In genomic region chr11:112225753-112226061, GRCh38 we compare ENCODE assay signal across 8 cellular contexts. TPM values are rescaled to one million over a fixed set of nuclear protein-coding genes. Genes with fewer than 3 reads are reported as not detected.
DNase-seq lines count a peak whose midpoint lies in the region; ATAC-seq lines count a peak whose summit lies in the region.

No MANE protein-coding gene starts in this region.

- no peak overlapping the region for H2BK15ac ChIP-seq in mesendoderm (replicated peaks; ENCODE audit: low read depth)

- H3K9ac ChIP-seq in mesendoderm (ENCODE audit: low read length): peak overlapping the region; percentile 99

- H3K36me3 Mint-ChIP-seq in activated naive CD4-positive, alpha-beta T cell treated with anti-CD3 and anti-CD28 coated beads, Interleukin-2, amount 10 ng/mL, durations not matched to agents 7 days and 5 days: peaks cover 25% of the 10 kb centered on the region
- peaks cover 33% of the 10 kb centered on the region for H3K36me3 Mint-ChIP-seq in central memory CD8-positive, alpha-beta T cell (ENCODE audit: insufficient read depth)

- no peak overlapping the region for H2AK5ac ChIP-seq in mesendoderm (ENCODE audit: low read length)

- H3K27ac ChIP-seq in mesendoderm (ENCODE audit: low read depth, low read length) (peak overlapping the region; percentile 2), aorta (ENCODE audit: low read depth in 1 of 2, low read length in 2 of 2) (peak overlapping the region; percentile 51 to 97)

- peaks cover 10% of the 10 kb centered on the region for H3K79me2 ChIP-seq in mesendoderm (ENCODE audit: control insufficient read depth, insufficient read depth, low read length)

- no CpG with 5 or more reads among the region's 8 CpGs for WGBS in mesendoderm (ENCODE audit: extremely low coverage, insufficient coverage, low lambda C conversion rate)
- WGBS in aorta, 2 donors: 37 to 38% methylated on average over 8 of the region's 8 CpGs

- ATAC-seq in central memory CD8-positive, alpha-beta T cell (replicated peaks; ENCODE audit: extremely low read depth, poor library complexity, severe bottlenecking): no peak
- no peak for ATAC-seq in aorta (ENCODE audit: low FRiP score)
- ATAC-seq in HG03196 (IDR thresholded peaks at IDR 0.05; ENCODE audit: unreplicated experiment): no peak

- peaks cover 4% of the 10 kb centered on the region for H3K36me3 ChIP-seq in mesendoderm (ENCODE audit: control insufficient read depth, insufficient read depth, low read length)
- no peaks in the 10 kb centered on the region for H3K36me3 ChIP-seq in aorta (ENCODE audit: control insufficient read depth in 1 of 2, insufficient read depth in 2 of 2, low read length in 1 of 2)

- no peaks in the 10 kb centered on the region for H3K27me3 ChIP-seq in mesendoderm (ENCODE audit: insufficient read depth, low read length, poor library complexity)
- no peaks in the 10 kb centered on the region for H3K27me3 ChIP-seq in aorta (ENCODE audit: control insufficient read depth in 1 of 2, insufficient read depth in 2 of 2, low read length in 1 of 2)

- H4K5ac ChIP-seq in mesendoderm (ENCODE audit: low read length): peak overlapping the region; percentile 33

- no peaks in the 10 kb centered on the region for H3K9me3 ChIP-seq in aorta (ENCODE audit: control insufficient read depth, low read length)

- CTCF ChIA-PET in activated naive CD4-positive, alpha-beta T cell treated with anti-CD3 and anti-CD28 coated beads, Interleukin-2, amount 10 ng/mL, durations not matched to agents 7 days and 5 days (lab: Charles Lee): interaction anchor here (1.3 to 17.0 kb wide), 3 partner anchors 48 to 78 kb away, joined by 3 to 302 read pairs (median 3); no protein-coding TSS in a partner anchor

- peak overlapping the region; percentile 5 for H4K8ac ChIP-seq in mesendoderm (ENCODE audit: low read depth, low read length)

- peaks cover 14% of the 10 kb centered on the region for H3K79me1 ChIP-seq in mesendoderm (ENCODE audit: low read length)

- H3K23ac ChIP-seq in mesendoderm (ENCODE audit: low read length): no peak overlapping the region

- no peak overlapping the region for H2BK120ac ChIP-seq in mesendoderm (ENCODE audit: low read depth, low read length)

- intact Hi-C loops in aorta (cut with DNase I): loop anchor here (10.0 kb wide), 2 partner anchors 299 to 329 kb away; no protein-coding TSS in a partner anchor

- peaks cover 10% of the 10 kb centered on the region for H3K27me3 Mint-ChIP-seq in activated naive CD4-positive, alpha-beta T cell treated with anti-CD3 and anti-CD28 coated beads, Interleukin-2, amount 10 ng/mL, durations not matched to agents 7 days and 5 days
- H3K27me3 Mint-ChIP-seq in central memory CD8-positive, alpha-beta T cell: no peaks in the 10 kb centered on the region

- H3K4me1 Mint-ChIP-seq in activated naive CD4-positive, alpha-beta T cell treated with anti-CD3 and anti-CD28 coated beads, Interleukin-2, amount 10 ng/mL, durations not matched to agents 7 days and 5 days: peaks cover 31% of the 10 kb centered on the region
- H3K4me1 Mint-ChIP-seq in central memory CD8-positive, alpha-beta T cell: peaks cover 19% of the 10 kb centered on the region

- peak overlapping the region; percentile 99 for H3K4me2 ChIP-seq in mesendoderm (ENCODE audit: low read length)

- H3K4me3 ChIP-seq in mesendoderm (ENCODE audit: low read length) (peak overlapping the region; percentile 77), aorta (ENCODE audit: low read length in 2 of 2) (peak overlapping the region; percentile 64 to 75)

- H3K4ac ChIP-seq in mesendoderm (ENCODE audit: low read depth, low read length): peak overlapping the region; percentile 44

- no peak overlapping the region for H2BK5ac ChIP-seq in mesendoderm (ENCODE audit: low read length)

- no peaks in the 10 kb centered on the region for H3K9me3 Mint-ChIP-seq in activated naive CD4-positive, alpha-beta T cell treated with anti-CD3 and anti-CD28 coated beads, Interleukin-2, amount 10 ng/mL, durations not matched to agents 7 days and 5 days
- no peaks in the 10 kb centered on the region for H3K9me3 Mint-ChIP-seq in central memory CD8-positive, alpha-beta T cell

- peak overlapping the region; percentile 100 for H3K56ac ChIP-seq in mesendoderm (ENCODE audit: low read length)

- peak overlapping the region; percentile 80 for H3K4me3 Mint-ChIP-seq in activated naive CD4-positive, alpha-beta T cell treated with anti-CD3 and anti-CD28 coated beads, Interleukin-2, amount 10 ng/mL, durations not matched to agents 7 days and 5 days
- H3K4me3 Mint-ChIP-seq in central memory CD8-positive, alpha-beta T cell: peak overlapping the region; percentile 93

- peak overlapping the region; percentile 97 for H3K27ac Mint-ChIP-seq in activated naive CD4-positive, alpha-beta T cell treated with anti-CD3 and anti-CD28 coated beads, Interleukin-2, amount 10 ng/mL, durations not matched to agents 7 days and 5 days
- H3K27ac Mint-ChIP-seq in central memory CD8-positive, alpha-beta T cell (ENCODE audit: low read depth): peak overlapping the region; percentile 96

- H3K4me1 ChIP-seq in mesendoderm (ENCODE audit: control insufficient read depth, low read depth, low read length) (no peaks in the 10 kb centered on the region), aorta (ENCODE audit: control insufficient read depth in 1 of 2, insufficient read depth in 2 of 2, low read length in 2 of 2) (peaks cover 0 to 7% of the 10 kb centered on the region in 2 donors)

- no peak overlapping the region for H3K18ac ChIP-seq in mesendoderm (ENCODE audit: low read length)

- DNase-seq in activated naive CD4-positive, alpha-beta T cell treated with anti-CD3 and anti-CD28 coated beads, Interleukin-2, amount 10 ng/mL, durations not matched to agents 7 days and 5 days: no peak
- no peak for DNase-seq in activated naive CD4-positive, alpha-beta T cell treated with Interleukin-2 at 50 U/mL for 16 hours
- DNase-seq in central memory CD8-positive, alpha-beta T cell (ENCODE audit: low spot score in 2 of 2): no peak
- DNase-seq in mesendoderm (no peak), aorta (peak; percentile 77 to 92), cortex of kidney (lab: John Stamatoyannopoulos, UW) (no peak), T-helper 9 cell (no peak)

RNA-seq across cellular contexts. Expression of gene PTS, which starts 0.5 kb away (rescaled TPM):
- polyA plus RNA-seq in mesendoderm (2013, experiment 1 of 2): 50.1 TPM
- polyA plus RNA-seq in mesendoderm (2013, experiment 2 of 2): 46.6 TPM
- total RNA-seq in aorta: 10 to 100 TPM; 36.5 to 48.3 TPM
- 10 to 100 TPM; 42.0 to 61.2 TPM for polyA plus RNA-seq in aorta

RNA-seq across cellular contexts. Expression of gene PLET1, which starts 35.0 kb away (rescaled TPM):
- polyA plus RNA-seq in mesendoderm (2013, experiment 1 of 2): not detected
- polyA plus RNA-seq in mesendoderm (2013, experiment 2 of 2): not detected
- total RNA-seq in aorta: not detected
- not detected for polyA plus RNA-seq in aorta

RNA-seq across cellular contexts. Expression of gene BCO2, which starts 50.4 kb away (rescaled TPM):
- polyA plus RNA-seq in mesendoderm (2013, experiment 1 of 2): 0.41 TPM
- 0.20 TPM for polyA plus RNA-seq in mesendoderm (2013, experiment 2 of 2)
- total RNA-seq in aorta: 1 to 10 TPM; 6.1 to 9.1 TPM
- polyA plus RNA-seq in aorta: 10 to 100 TPM in 1 of 2 donors, 1 to 10 TPM in 1; 1.1 to 13.0 TPM

RNA-seq across cellular contexts. Expression of gene TEX12, which starts 58.5 kb away (rescaled TPM):
- 0.07 TPM for polyA plus RNA-seq in mesendoderm (2013, experiment 1 of 2)
- 0.06 TPM for polyA plus RNA-seq in mesendoderm (2013, experiment 2 of 2)
- under 1 TPM; 0.57 to 0.97 TPM for total RNA-seq in aorta
- not detected for polyA plus RNA-seq in aorta

Comparison
In these comparisons a context has a peak if more than half of its experiments do, and no peak if none do; other contexts are left out.
1. DNase-seq: peak in aorta (2 of 2); none in activated naive CD4-positive, alpha-beta T cell treated with anti-CD3 and anti-CD28 coated beads, Interleukin-2, amount 10 ng/mL, durations not matched to agents 7 days and 5 days (single experiment), activated naive CD4-positive, alpha-beta T cell treated with Interleukin-2 at 50 U/mL for 16 hours (single experiment), central memory CD8-positive, alpha-beta T cell (0 of 2), mesendoderm (single experiment), cortex of kidney (single experiment) and T-helper 9 cell (single experiment).